ENCODE assay signal across 30 cellular contexts in genomic region chr4:88755454-88755853, GRCh38.
"Had no signal": no experiment of that assay in that cellular context is flagged by ENCODE, and none has a peak within 500 bp of the region (broad histone marks: within the 10 kb centered on the region; RNA-seq: fewer than 3 reads in every experiment).

No MANE protein-coding gene starts in this region.

- H3K27ac ChIP-seq: brain microvascular endothelial cell, coronary artery, epithelial cell of prostate, esophagus squamous epithelium, gastroesophageal sphincter had no signal

- H3K36me3 ChIP-seq: brain microvascular endothelial cell had no signal

- H3K27me3 ChIP-seq: brain microvascular endothelial cell, esophagus squamous epithelium, gastroesophageal sphincter had no signal

- H3K9me3 Mint-ChIP-seq: activated CD8-positive, alpha-beta T cell treated with anti-CD3 and anti-CD28 coated beads for 36 hours; activated T-cell treated with anti-CD3 and anti-CD28 coated beads, Interleukin-2, amount 50 U/mL, for 4 hours; activated T-helper 17 cell treated with anti-CD3 and anti-CD28 coated beads, Interleukin-2, amount 50 U/mL, for 72 hours; central memory CD8-positive, alpha-beta T cell; dendritic cell treated with granulocyte-macrophage colony-stimulating factor and Interleukin-4, amounts not matched to agents 40 ng/mL and 50 ng/mL, for 4 days; WTC11 had no signal

- H3K4me3 Mint-ChIP-seq: activated CD8-positive, alpha-beta T cell treated with anti-CD3 and anti-CD28 coated beads for 36 hours; activated naive CD8-positive, alpha-beta T cell; activated T-cell treated with anti-CD3 and anti-CD28 coated beads, Interleukin-2, amount 50 U/mL, for 4 hours; activated T-helper 17 cell treated with anti-CD3 and anti-CD28 coated beads, Interleukin-2, amount 50 U/mL, for 72 hours; central memory CD8-positive, alpha-beta T cell; dendritic cell treated with granulocyte-macrophage colony-stimulating factor and Interleukin-4, amounts not matched to agents 40 ng/mL and 50 ng/mL, for 4 days; WTC11 had no signal

- H3K4me3 ChIP-seq: coronary artery, esophagus squamous epithelium, gastroesophageal sphincter had no signal

- H3K4me1 Mint-ChIP-seq: activated T-helper 17 cell treated with anti-CD3 and anti-CD28 coated beads, Interleukin-2, amount 50 U/mL, for 72 hours; central memory CD8-positive, alpha-beta T cell had no signal

- ATAC-seq: activated CD8-positive, alpha-beta T cell treated with anti-CD3 and anti-CD28 coated beads for 36 hours; activated T-cell treated with anti-CD3 and anti-CD28 coated beads, Interleukin-2, amount 50 U/mL, for 4 hours; activated T-helper 17 cell treated with anti-CD3 and anti-CD28 coated beads, Interleukin-2, amount 50 U/mL, for 72 hours; gastroesophageal sphincter; WTC11 had no signal

- DNase-seq: activated CD4-positive, alpha-beta T cell treated with anti-CD3 and anti-CD28 coated beads for 1 hour; activated CD4-positive, alpha-beta T cell treated with anti-CD3 and anti-CD28 coated beads for 48 hours; activated CD4-positive, alpha-beta T cell treated with anti-CD3 and anti-CD28 coated beads, Interleukin-2, amount 50 U/mL, for 1 hour; activated CD4-positive, alpha-beta T cell treated with anti-CD3 and anti-CD28 coated beads, Interleukin-2, amount 50 U/mL, for 48 hours; activated CD8-positive, alpha-beta memory T cell treated with anti-CD3 and anti-CD28 coated beads for 24 hours; activated CD8-positive, alpha-beta T cell treated with anti-CD3 and anti-CD28 coated beads for 36 hours; activated effector memory CD4-positive, alpha-beta T cell treated with Interleukin-2 at 50 U/mL for 16 hours; activated gamma-delta T cell treated with Interleukin-2 at 50 U/mL for 16 hours; activated naive CD4-positive, alpha-beta T cell treated with anti-CD3 and anti-CD28 coated beads, Interleukin-2, amount 50 U/mL, for 16 hours; activated naive CD4-positive, alpha-beta T cell treated with Interleukin-2 at 50 U/mL for 16 hours; activated T-cell treated with anti-CD3 and anti-CD28 coated beads, Interleukin-2, amount 50 U/mL, for 4 hours; amniotic stem cell; anterior cingulate cortex; brain microvascular endothelial cell; effector CD4-positive, alpha-beta T cell; esophagus squamous epithelium; foreskin melanocyte; T-helper 2 cell had no signal

- FAIRE-seq: astrocyte, bronchial epithelial cell, endometrium, endothelial cell of umbilical vein had no signal

- H3K27ac Mint-ChIP-seq: activated CD8-positive, alpha-beta T cell treated with anti-CD3 and anti-CD28 coated beads for 36 hours; activated naive CD8-positive, alpha-beta T cell; activated T-helper 17 cell treated with anti-CD3 and anti-CD28 coated beads, Interleukin-2, amount 50 U/mL, for 72 hours; dendritic cell treated with granulocyte-macrophage colony-stimulating factor and Interleukin-4, amounts not matched to agents 40 ng/mL and 50 ng/mL, for 4 days; WTC11 had no signal

- H3K27me3 Mint-ChIP-seq: activated naive CD8-positive, alpha-beta T cell; activated T-helper 17 cell treated with anti-CD3 and anti-CD28 coated beads, Interleukin-2, amount 50 U/mL, for 72 hours; dendritic cell treated with granulocyte-macrophage colony-stimulating factor and Interleukin-4, amounts not matched to agents 40 ng/mL and 50 ng/mL, for 4 days had no signal

- H3K9me3 ChIP-seq: esophagus squamous epithelium, gastroesophageal sphincter had no signal
